Comparison of ENCODE assay signal across 8 cellular contexts in the genomic region with DNA sequence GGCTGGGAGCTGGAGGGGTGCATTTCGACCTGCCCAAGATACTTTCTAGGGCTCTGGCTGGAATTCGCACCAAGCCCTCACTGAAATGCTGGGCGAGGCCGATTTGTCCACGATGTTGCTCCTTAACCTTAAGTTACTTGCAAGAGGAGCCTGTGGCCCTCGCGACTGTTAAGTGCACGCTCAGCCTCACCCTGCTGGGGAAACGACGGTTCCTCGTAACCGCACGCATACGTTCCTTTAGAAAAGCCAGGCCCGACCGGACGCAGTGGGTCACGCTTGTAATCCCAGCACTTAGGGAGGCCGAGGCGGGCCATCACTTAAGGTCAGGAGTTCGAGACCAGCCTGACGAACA. TPM values are rescaled to one million over a fixed set of nuclear protein-coding genes. Genes with fewer than 3 reads are reported as not detected.
DNase-seq lines count a peak whose midpoint lies in the region; ATAC-seq, FAIRE-seq and TF ChIP-seq lines count a peak whose summit lies in the region.

No MANE protein-coding gene starts in this region.

- peaks cover 27% of the 10 kb centered on the region for H4K20me1 ChIP-seq in PC-3 (ENCODE audit: low read length)
- H4K20me1 ChIP-seq in HepG2 (ENCODE audit: insufficient read depth, low read length): peaks cover 23% of the 10 kb centered on the region; the same call in 1 of the 2 replicates

- FAIRE-seq in HepG2 (lab: Jason Lieb, UNC): no peak

- no peak for TF ChIP-seq RAD21 in HepG2 (CRISPR knock-in tag; IDR thresholded peaks at IDR 0.05)

- DNase-seq in AG04450 (ENCODE audit: low read depth, low spot score): no peak
- peak; percentile 31 for DNase-seq in PC-3
- DNase-seq in choroid plexus epithelial cell (ENCODE audit: low read depth): no peak
- DNase-seq in HepG2 (ENCODE audit: low spot score): peak; percentile 57
- DNase-seq in stomach: no peak
- no peak for DNase-seq in ureter (ENCODE audit: low spot score)

- no peaks in the 10 kb centered on the region for H3K36me3 ChIP-seq in PC-3 (ENCODE audit: low read depth, low read length)
- no peaks in the 10 kb centered on the region for H3K36me3 ChIP-seq in HepG2 (replicated peaks in 1 of 2; ENCODE audit: control insufficient read depth in 1 of 2, insufficient read depth in 2 of 2, low read length in 2 of 2)
- H3K36me3 ChIP-seq in stomach: peaks cover 0 to 11% (median 8%) of the 10 kb centered on the region in 4 donors

- no peaks in the 10 kb centered on the region for H3K9me2 ChIP-seq in PC-3 (replicated peaks; ENCODE audit: low read length)

- intact Hi-C loops in PC-3 (cut with micrococcal nuclease): loop anchor here (5.0 to 10.0 kb wide), 3 partner anchors 44 to 111 kb away; no protein-coding TSS in a partner anchor
- intact Hi-C loops in HepG2 (cut with micrococcal nuclease; ENCODE audit: unreplicated experiment): loop anchor here (1.0 to 5.0 kb wide), 2 partner anchors 70 to 136 kb away; partner anchors contain the start of gene CENPV
- intact Hi-C loops in stomach (cut with DNase I; ENCODE audit: low total_unique reads): no loop called here

- TF ChIP-seq EP300 in HepG2 (IDR thresholded peaks at IDR 0.05; ENCODE audit: low read depth in 2 of 2, low read length in 2 of 2) (no peak), HepG2 (CRISPR knock-in tag; IDR thresholded peaks at IDR 0.05; ENCODE audit: borderline replicate concordance) (no peak), stomach (IDR thresholded peaks at IDR 0.05) (no peak)

- peaks cover 98% of the 10 kb centered on the region for H3K79me2 ChIP-seq in PC-3 (ENCODE audit: low read length)
- peaks cover 79% of the 10 kb centered on the region for H3K79me2 ChIP-seq in HepG2 (ENCODE audit: insufficient read depth, low read length)

- H2AFZ ChIP-seq in PC-3 (ENCODE audit: low read length): peak overlapping the region; percentile 87
- H2AFZ ChIP-seq in HepG2 (ENCODE audit: low read length): no peak overlapping the region

- WGBS in HepG2 (ENCODE audit: low lambda C conversion rate): 5% methylated on average over 8 of the region's 22 CpGs
- WGBS in stomach, 5 donors: 16 to 39% (median 25%) methylated on average over 19 to 22 of the region's 22 CpGs

- peak overlapping the region; percentile 84 for H3K27ac ChIP-seq in AG04450 (ENCODE audit: low read depth, low read length)
- H3K27ac ChIP-seq in PC-3 (ENCODE audit: low read length): peak overlapping the region; percentile 86
- peak overlapping the region; percentile 99 for H3K27ac ChIP-seq in HepG2 (ENCODE audit: extremely low read length, insufficient read depth, low read length)
- peak overlapping the region; percentile 95 to 98 (median 97) for H3K27ac ChIP-seq in stomach

- peaks cover 4% of the 10 kb centered on the region for H3F3A ChIP-seq in PC-3 (ENCODE audit: low read length, unreplicated experiment)

- TF ChIP-seq CTCF in AG04450 (IDR thresholded peaks at IDR 0.05; ENCODE audit: low read depth, low read length) (no peak), PC-3 (conservative IDR thresholded peaks at IDR 0.05; ENCODE audit: low read depth, low read length) (no peak), choroid plexus epithelial cell (conservative IDR thresholded peaks at IDR 0.05; ENCODE audit: low read depth, low read length) (no peak), HepG2 (CRISPR knock-in tag; IDR thresholded peaks at IDR 0.05) (no peak), stomach (IDR thresholded peaks at IDR 0.05) (no peak)

- ATAC-seq in GM19463 (IDR thresholded peaks at IDR 0.05; ENCODE audit: unreplicated experiment): peak; percentile 3
- ATAC-seq in PC-3: no peak
- ATAC-seq in HepG2: peak; percentile 9; the same call in 2 of the 3 replicates
- no peak for ATAC-seq in HG02588 (IDR thresholded peaks at IDR 0.05; ENCODE audit: unreplicated experiment)

- H3K4me1 ChIP-seq in PC-3 (ENCODE audit: insufficient read depth, low read length) (peaks cover 32% of the 10 kb centered on the region), HepG2 (ENCODE audit: insufficient read depth, low read length) (peaks cover 43% of the 10 kb centered on the region), stomach (peaks cover 17 to 71% (median 59%) of the 10 kb centered on the region in 4 donors)

- H3K4me3 ChIP-seq in AG04450 (ENCODE audit: low read depth, low read length) (peak overlapping the region; percentile 92), PC-3 (ENCODE audit: low read length) (peak overlapping the region; percentile 94), choroid plexus epithelial cell (ENCODE audit: low read depth, low read length) (peak overlapping the region; percentile 88), HepG2 (replicated peaks in 1 of 3; ENCODE audit: insufficient read depth in 1 of 3, low read depth in 2 of 3, low read length in 3 of 3) (peak overlapping the region; percentile 84 to 91 (median 88)), stomach (peak overlapping the region; percentile 82 to 97 (median 94))

- CTCF ChIA-PET in AG04450 (lab: Charles Lee): interaction anchor here (1.0 kb wide), 1 partner anchor 70 kb away, joined by 3 read pairs; no protein-coding TSS in a partner anchor
- CTCF ChIA-PET in PC-3 (lab: Charles Lee): no interaction called here
- CTCF ChIA-PET in HepG2 (lab: Yijun Ruan, JAX; ENCODE audit: low intra/inter-chr PET ratio, low total read pairs): no interaction called here

- H3K27me3 ChIP-seq in AG04450 (ENCODE audit: control insufficient read depth, insufficient read depth, low read length) (no peaks in the 10 kb centered on the region), PC-3 (ENCODE audit: low read length) (no peaks in the 10 kb centered on the region), HepG2 (ENCODE audit: control insufficient read depth in 1 of 2, insufficient read depth in 2 of 2, low read length in 2 of 2) (no peaks in the 10 kb centered on the region; a peak in 1 of 5 replicates), stomach (no peaks in the 10 kb centered on the region)

- BruUV-seq in PC-3 (replicated peaks; lab: Mats Ljungman, UMichigan): TSS peak; percentile 1
- TSS peak; percentile 36 for BruUV-seq in HepG2 (replicated peaks; lab: Mats Ljungman, UMichigan)

- in situ Hi-C loops in HepG2 (cut with HindIII; ENCODE audit: extremely low pct_ligation_motif_present, low pct_unique_long_range_greater_than_20kb): no loop called here

- H3K4me2 ChIP-seq in PC-3 (ENCODE audit: low read length): peak overlapping the region; percentile 89
- H3K4me2 ChIP-seq in HepG2 (ENCODE audit: low read depth, low read length): peak overlapping the region; percentile 93

- TF ChIP-seq POLR2A in HepG2 (IDR thresholded peaks at IDR 0.05; ENCODE audit: insufficient read depth in 1 of 2, low read depth in 2 of 2, low read length in 2 of 2) (no peak), stomach (IDR thresholded peaks at IDR 0.05) (no peak)

- H3K9ac ChIP-seq in PC-3 (ENCODE audit: low read length) (peak overlapping the region; percentile 97), HepG2 (ENCODE audit: insufficient read depth, low read depth, low read length) (peak overlapping the region; percentile 92)

- peaks cover 4% of the 10 kb centered on the region; the same call in 1 of the 2 replicates for H3K9me3 ChIP-seq in AG04450 (ENCODE audit: control insufficient read depth, insufficient read depth, low read length)
- no peaks in the 10 kb centered on the region for H3K9me3 ChIP-seq in PC-3 (ENCODE audit: low read length)
- no peaks in the 10 kb centered on the region for H3K9me3 ChIP-seq in HepG2 (ENCODE audit: low read length)
- no peaks in the 10 kb centered on the region for H3K9me3 ChIP-seq in stomach

- POLR2A ChIA-PET in AG04450 (lab: Yijun Ruan, JAX) (interaction anchor here (0.6 to 1.8 kb wide), 7 partner anchors 8 to 166 kb away, joined by 3 to 10 read pairs (median 3); partner anchors contain the start of genes CENPV and UBB), PC-3 (lab: Charles Lee; ENCODE audit: unreplicated experiment) (interaction anchor here (0.5 to 0.6 kb wide), 2 partner anchors 65 to 447 kb away, joined by 3 to 5 read pairs; no protein-coding TSS in a partner anchor), HepG2 (lab: Yijun Ruan, JAX) (interaction anchor here (0.6 to 6.3 kb wide), 21 partner anchors 10 to 225 kb away, joined by 3 to 77 read pairs (median 4); partner anchors contain the start of genes CENPV and UBB)

RNA-seq across cellular contexts. Expression of gene NCOR1, which starts 0.6 kb away (rescaled TPM):
- polyA plus RNA-seq in AG04450 (2011; rRNA removed) (109 and 127 TPM in 2 replicates), HepG2 (2011; rRNA removed) (65.5 and 71.7 TPM in 2 replicates), stomach (100 to 1,000 TPM in 1 of 3 donors, 10 to 100 TPM in 2; 28.7 to 357 (median 80.1) TPM)
- 336 and 348 TPM in 2 replicates for polyA minus RNA-seq in AG04450 (2011; rRNA and poly(A)+ RNA removed)
- total RNA-seq in PC-3 (2014; rRNA removed) (127 and 204 TPM in 2 replicates), HepG2 (2016; rRNA removed; fragmentation: Illumina TruSeq; extraction: Trizol) (57.0 and 80.4 TPM in 2 replicates), stomach (100 to 1,000 TPM; 226 to 444 (median 280) TPM), ureter (205 TPM)
- 22.7 and 28.3 TPM in 2 replicates for total RNA-seq in HepG2 (2016; cell fraction: cytosol; rRNA removed; fragmentation: Illumina TruSeq; extraction: Trizol; ENCODE audit: low read depth)
- 55.2 and 73.8 TPM in 2 replicates for total RNA-seq in HepG2 (2016; cell fraction: insoluble cytoplasmic fraction; rRNA removed; fragmentation: Illumina TruSeq; extraction: Trizol)
- total RNA-seq in HepG2 (2016; cell fraction: membrane; rRNA removed; fragmentation: Illumina TruSeq; extraction: Trizol): 34.0 and 36.2 TPM in 2 replicates
- total RNA-seq in HepG2 (2016; cell fraction: nucleus; rRNA removed; fragmentation: Illumina TruSeq; extraction: Trizol): 89.2 and 101 TPM in 2 replicates
- 55.8 and 62.9 TPM in 2 replicates for polyA plus RNA-seq in HepG2 (2011; cell fraction: cytosol; rRNA removed)
- 116 and 122 TPM in 2 replicates for polyA plus RNA-seq in HepG2 (2011; cell fraction: nucleus; rRNA removed)
- polyA plus RNA-seq in HepG2 (2012): 42.3 and 47.6 TPM in 2 replicates
- 3.8 and 4.9 TPM in 2 replicates for polyA plus RNA-seq in HepG2 (2016; cell fraction: cytosol; fragmentation: Illumina TruSeq; extraction: Trizol; ENCODE audit: low read depth)
- 80.6 and 82.5 TPM in 2 replicates for polyA plus RNA-seq in HepG2 (2016; cell fraction: insoluble cytoplasmic fraction; fragmentation: Illumina TruSeq; extraction: Trizol; ENCODE audit: low read depth)
- polyA plus RNA-seq in HepG2 (2016; cell fraction: membrane; fragmentation: Illumina TruSeq; extraction: Trizol; ENCODE audit: low read depth): 11.3 TPM in 2 replicates
- 85.3 and 89.2 TPM in 2 replicates for polyA plus RNA-seq in HepG2 (2016; cell fraction: nucleus; fragmentation: Illumina TruSeq; extraction: Trizol; ENCODE audit: insufficient read depth, low read depth)
- 273 and 332 TPM in 2 replicates for polyA minus RNA-seq in HepG2 (2011; rRNA and poly(A)+ RNA removed; ENCODE audit: low replicate concordance)
- polyA minus RNA-seq in HepG2 (2011; cell fraction: cytosol; rRNA and poly(A)+ RNA removed): 62.3 and 64.1 TPM in 2 replicates
- polyA minus RNA-seq in HepG2 (2011; cell fraction: nucleus; rRNA and poly(A)+ RNA removed): 263 and 278 TPM in 2 replicates

RNA-seq across cellular contexts. Expression of gene PIGL, which starts 1.1 kb away (rescaled TPM):
- 16.5 and 19.3 TPM in 2 replicates for polyA plus RNA-seq in AG04450 (2011; rRNA removed)
- polyA minus RNA-seq in AG04450 (2011; rRNA and poly(A)+ RNA removed): 15.5 and 17.8 TPM in 2 replicates
- 37.4 and 58.3 TPM in 2 replicates for total RNA-seq in PC-3 (2014; rRNA removed)
- 9.8 and 28.5 TPM in 2 replicates for total RNA-seq in HepG2 (2016; rRNA removed; fragmentation: Illumina TruSeq; extraction: Trizol)
- 7.4 and 8.4 TPM in 2 replicates for total RNA-seq in HepG2 (2016; cell fraction: cytosol; rRNA removed; fragmentation: Illumina TruSeq; extraction: Trizol; ENCODE audit: low read depth)
- total RNA-seq in HepG2 (2016; cell fraction: insoluble cytoplasmic fraction; rRNA removed; fragmentation: Illumina TruSeq; extraction: Trizol): 9.8 and 25.0 TPM in 2 replicates
- 8.9 and 10.6 TPM in 2 replicates for total RNA-seq in HepG2 (2016; cell fraction: membrane; rRNA removed; fragmentation: Illumina TruSeq; extraction: Trizol)
- 39.8 and 46.5 TPM in 2 replicates for total RNA-seq in HepG2 (2016; cell fraction: nucleus; rRNA removed; fragmentation: Illumina TruSeq; extraction: Trizol)
- polyA plus RNA-seq in HepG2 (2011; rRNA removed): 63.8 and 89.6 TPM in 2 replicates
- 27.7 and 28.2 TPM in 2 replicates for polyA plus RNA-seq in HepG2 (2011; cell fraction: cytosol; rRNA removed)
- polyA plus RNA-seq in HepG2 (2011; cell fraction: nucleus; rRNA removed): 389 and 455 TPM in 2 replicates
- 42.2 and 50.5 TPM in 2 replicates for polyA plus RNA-seq in HepG2 (2012)
- 3.6 and 3.9 TPM in 2 replicates for polyA plus RNA-seq in HepG2 (2016; cell fraction: cytosol; fragmentation: Illumina TruSeq; extraction: Trizol; ENCODE audit: low read depth)
- 9.6 and 11.6 TPM in 2 replicates for polyA plus RNA-seq in HepG2 (2016; cell fraction: insoluble cytoplasmic fraction; fragmentation: Illumina TruSeq; extraction: Trizol; ENCODE audit: low read depth)
- 4.3 and 5.4 TPM in 2 replicates for polyA plus RNA-seq in HepG2 (2016; cell fraction: membrane; fragmentation: Illumina TruSeq; extraction: Trizol; ENCODE audit: low read depth)
- polyA plus RNA-seq in HepG2 (2016; cell fraction: nucleus; fragmentation: Illumina TruSeq; extraction: Trizol; ENCODE audit: insufficient read depth, low read depth): 49.3 and 55.4 TPM in 2 replicates
- 28.9 and 42.8 TPM in 2 replicates for polyA minus RNA-seq in HepG2 (2011; rRNA and poly(A)+ RNA removed; ENCODE audit: low replicate concordance)
- 9.2 and 9.4 TPM in 2 replicates for polyA minus RNA-seq in HepG2 (2011; cell fraction: cytosol; rRNA and poly(A)+ RNA removed)
- 78.7 and 99.5 TPM in 2 replicates for polyA minus RNA-seq in HepG2 (2011; cell fraction: nucleus; rRNA and poly(A)+ RNA removed)
- 10 to 100 TPM; 32.4 to 72.3 (median 65.3) TPM for total RNA-seq in stomach
- 10 to 100 TPM in 2 of 3 donors, 1 to 10 TPM in 1; 5.8 to 17.1 (median 10.4) TPM for polyA plus RNA-seq in stomach
- 66.2 TPM for total RNA-seq in ureter

Comparison
In these comparisons a context has a peak if more than half of its experiments do, and no peak if none do; other contexts are left out.
1. DNase-seq: peak in PC-3 (single experiment) and HepG2 (single experiment); none in AG04450 (single experiment), choroid plexus epithelial cell (single experiment), stomach (single experiment) and ureter (single experiment).
2. ATAC-seq: peak in GM19463 (single experiment) and HepG2 (single experiment); none in PC-3 (single experiment) and HG02588 (single experiment).
3. Peak in every context shown above with its lines, with median percentiles within 50 percentile points of each other: H3K27ac ChIP-seq and H3K4me3 ChIP-seq.